In the genomic region with DNA sequence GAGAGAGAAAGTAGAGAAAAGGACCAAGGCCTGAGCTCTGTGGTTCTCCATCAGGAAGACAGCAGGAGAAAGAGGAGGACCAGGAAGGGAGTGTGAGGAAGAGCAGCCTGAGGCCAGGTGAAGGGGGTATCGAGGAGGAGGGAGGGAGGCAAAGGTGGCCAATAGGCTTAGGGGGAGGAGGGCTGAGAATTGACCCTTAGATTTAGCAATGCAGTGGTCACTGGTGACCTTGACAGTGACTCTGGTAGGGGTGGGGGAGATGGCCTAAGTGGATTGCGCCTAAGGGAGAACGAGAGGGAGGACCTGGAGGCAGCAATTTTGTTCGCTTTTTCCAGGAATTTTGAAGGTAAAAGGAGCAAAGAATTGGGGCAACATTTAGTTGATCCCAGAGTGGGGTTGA, we compare ENCODE assay signal across 20 cellular contexts. TPM values are rescaled to one million over a fixed set of nuclear protein-coding genes. Genes with fewer than 3 reads are reported as not detected.
"Had no signal": no experiment of that assay in that cellular context is flagged by ENCODE, and none has a peak within 500 bp of the region (broad histone marks: within the 10 kb centered on the region; RNA-seq: fewer than 3 reads in every experiment).

No MANE protein-coding gene starts in this region.

- H3K36me3 ChIP-seq: MG63 had no signal

- H3K9me3 ChIP-seq: MG63 had no signal

- H3K4me3 ChIP-seq: MG63 had no signal

- H3K27ac ChIP-seq: RWPE1 had no signal

- H3K27me3 ChIP-seq: MG63 had no signal

- DNase-seq: Karpas-422, KG1, NCI-H1092, NCI-H1105 treated with DMSO at 0.1 percent for 48 hours, NCI-H1417 treated with DMSO at 0.1 percent for 48 hours, NCI-H146, NCI-H1694 treated with DMSO at 0.1 percent for 48 hours, NCI-H1930, NCI-H2081, NCI-H2107, NCI-H2227 treated with DMSO at 0.1 percent for 48 hours, NCI-H524, NCI-H526 treated with DMSO at 0.1 percent for 48 hours, NCI-H748 treated with DMSO at 0.1 percent for 48 hours, SHP77, T-helper 1 cell had no signal

RNA-seq across cellular contexts. Expression of gene PYY, which starts 45.3 kb away (rescaled TPM):
- total RNA-seq: HT-29, NCI-H460 had no signal

RNA-seq across cellular contexts. Expression of gene PPY, which starts 56.7 kb away (rescaled TPM):
- total RNA-seq: HT-29, NCI-H460 had no signal
